In the genomic region with DNA sequence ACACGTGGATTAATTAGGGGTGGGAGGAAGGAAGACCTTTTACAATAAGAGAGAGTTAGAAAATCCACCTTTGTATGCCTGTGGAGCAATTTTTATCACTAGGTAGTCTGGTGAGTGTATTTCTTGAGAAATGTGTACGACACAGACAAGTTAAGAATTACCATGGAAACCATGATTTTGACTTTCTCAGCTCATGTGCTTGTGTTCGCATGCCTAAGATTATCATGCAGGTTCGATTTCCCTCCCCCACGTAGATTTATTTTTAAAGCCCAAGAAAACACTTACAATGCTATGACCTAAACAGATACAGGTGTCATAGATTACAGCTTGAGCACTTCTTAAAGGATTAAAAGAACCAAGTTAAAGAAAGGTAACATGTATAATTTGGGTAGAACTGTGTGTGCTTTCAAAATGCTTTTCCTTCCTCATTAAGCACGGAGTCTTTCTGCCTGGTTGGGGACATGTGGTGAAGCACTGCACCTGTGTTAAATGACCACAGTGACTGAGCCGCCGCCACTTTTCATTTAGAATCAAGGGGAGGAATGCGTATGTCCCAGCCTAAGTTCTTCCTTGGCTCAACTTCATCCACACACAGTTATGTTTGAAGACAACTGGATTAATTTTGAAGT, we compare ENCODE assay signal across 8 cellular contexts. TPM values are rescaled to one million over a fixed set of nuclear protein-coding genes. Genes with fewer than 3 reads are reported as not detected.
DNase-seq lines count a peak whose midpoint lies in the region; ATAC-seq and TF ChIP-seq lines count a peak whose summit lies in the region.

No MANE protein-coding gene starts in this region.

- CTCF ChIA-PET in A673 (lab: Charles Lee) (interaction anchor here (0.5 kb wide), 1 partner anchor 227 kb away, joined by 3 read pairs; no protein-coding TSS in a partner anchor), mammary epithelial cell (lab: Charles Lee; ENCODE audit: low non-redundant PET) (no interaction called here)

- dilution Hi-C loops in mammary epithelial cell (cut with HindIII; ENCODE audit: low sequenced_read_pairs): no loop called here

- no peaks in the 10 kb centered on the region for H3K27me3 ChIP-seq in A673 (replicated peaks; ENCODE audit: insufficient read depth, low read depth, low read length, poor library complexity)
- H3K27me3 ChIP-seq in mammary epithelial cell (ENCODE audit: insufficient read depth, low read length): no peaks in the 10 kb centered on the region
- no peaks in the 10 kb centered on the region for H3K27me3 ChIP-seq in uterus

- intact Hi-C loops in A673 (cut with micrococcal nuclease; ENCODE audit: unreplicated experiment) (no loop called here), mammary epithelial cell (cut with micrococcal nuclease) (no loop called here), uterus (cut with DNase I; ENCODE audit: low total_unique reads) (no loop called here)

- H3K4me1 ChIP-seq in A673 (ENCODE audit: insufficient read depth, low read length, poor library complexity, severe bottlenecking) (peaks cover 63% of the 10 kb centered on the region), mammary epithelial cell (ENCODE audit: insufficient read depth, low read length) (peaks cover 56% of the 10 kb centered on the region), uterus (peaks cover 0 to 6% of the 10 kb centered on the region in 2 donors)

- BruUV-seq in A673 (replicated peaks; lab: Mats Ljungman, UMichigan) (no TSS peak), mammary epithelial cell (replicated peaks; lab: Mats Ljungman, UMichigan) (no TSS peak)

- H3K9me3 Mint-ChIP-seq in activated naive CD8-positive, alpha-beta T cell treated with anti-CD3 and anti-CD28 coated beads for 36 hours: no peaks in the 10 kb centered on the region

- H3K79me2 ChIP-seq in mammary epithelial cell (ENCODE audit: insufficient read depth, low read length): peaks cover 90% of the 10 kb centered on the region

- H3K4me3 ChIP-seq in A673 (ENCODE audit: low read depth, low read length, poor library complexity, severe bottlenecking): no peak overlapping the region
- H3K4me3 ChIP-seq in mammary epithelial cell (replicated peaks in 1 of 3; ENCODE audit: insufficient read depth in 1 of 3, low read depth in 2 of 3, low read length in 3 of 3): no peak overlapping the region
- no peak overlapping the region for H3K4me3 ChIP-seq in uterus

- ATAC-seq in HG03135 (IDR thresholded peaks at IDR 0.05; ENCODE audit: unreplicated experiment): peak; percentile 51
- no peak for ATAC-seq in omental fat pad (ENCODE audit: low FRiP score)

- H4K20me1 ChIP-seq in mammary epithelial cell (ENCODE audit: insufficient read depth, low read length): no peaks in the 10 kb centered on the region

- in situ Hi-C loops in mammary epithelial cell (cut with MboI; ENCODE audit: low sequenced_read_pairs in 2 of 2): loop anchor here in 1 of 2 donors (10.0 kb wide), 1 partner anchor 228 kb away; no protein-coding TSS in a partner anchor

- peak overlapping the region; percentile 74 for H3K4me3 Mint-ChIP-seq in activated naive CD8-positive, alpha-beta T cell treated with anti-CD3 and anti-CD28 coated beads for 36 hours

- no peak for TF ChIP-seq POLR2A in uterus (IDR thresholded peaks at IDR 0.05)

- 76% methylated on average over 9 of the region's 9 CpGs for WGBS in mammary epithelial cell (ENCODE audit: low coverage, missing lambda C conversion rate)

- peaks cover 34% of the 10 kb centered on the region for H3K36me3 Mint-ChIP-seq in activated naive CD8-positive, alpha-beta T cell treated with anti-CD3 and anti-CD28 coated beads for 36 hours

- H3K27ac Mint-ChIP-seq in activated naive CD8-positive, alpha-beta T cell treated with anti-CD3 and anti-CD28 coated beads for 36 hours: peak overlapping the region; percentile 92

- TF ChIP-seq CTCF in A673 (conservative IDR thresholded peaks at IDR 0.05; ENCODE audit: low read depth, low read length) (no peak), omental fat pad (IDR thresholded peaks at IDR 0.05) (no peak), mammary epithelial cell (conservative IDR thresholded peaks at IDR 0.05 in 1 of 2, IDR thresholded peaks at IDR 0.05 in 1 of 2; ENCODE audit: extremely low read depth in 1 of 2, insufficient read depth in 1 of 2, low read depth in 1 of 2, low read length in 2 of 2) (no peak), uterus (IDR thresholded peaks at IDR 0.05) (no peak)

- no peak overlapping the region for H3K4me2 ChIP-seq in mammary epithelial cell (ENCODE audit: insufficient read depth, low read depth, low read length)

- H3K4me1 Mint-ChIP-seq in activated naive CD8-positive, alpha-beta T cell treated with anti-CD3 and anti-CD28 coated beads for 36 hours: peaks cover 63% of the 10 kb centered on the region

- H3K27ac ChIP-seq in A673 (ENCODE audit: low read depth, low read length, poor library complexity, severe bottlenecking) (peak overlapping the region; percentile 51), mammary epithelial cell (ENCODE audit: insufficient read depth, low read depth, low read length) (no peak overlapping the region), uterus (no peak overlapping the region)

- H3K36me3 ChIP-seq in A673 (ENCODE audit: insufficient read depth, low read length, poor library complexity, severe bottlenecking) (peaks cover 22% of the 10 kb centered on the region), mammary epithelial cell (ENCODE audit: insufficient read depth, low read length) (peaks cover 21% of the 10 kb centered on the region), uterus (no peaks in the 10 kb centered on the region)

- DNase-seq in A673 (ENCODE audit: low spot score): no peak
- DNase-seq in GM19240 (ENCODE audit: insufficient read length, low spot score): peak; percentile 28
- DNase-seq in activated naive CD8-positive, alpha-beta T cell treated with anti-CD3 and anti-CD28 coated beads for 36 hours: peak; percentile 40
- DNase-seq in omental fat pad (ENCODE audit: low spot score): no peak
- DNase-seq in mammary epithelial cell: no peak
- DNase-seq in uterus: no peak
- no peak for DNase-seq in stimulated activated CD4-positive, alpha-beta T cell treated with anti-CD3 and anti-CD28 coated beads, Interleukin-4, amount 100 ng/mL, for 24 hours

- no peaks in the 10 kb centered on the region for H3K27me3 Mint-ChIP-seq in activated naive CD8-positive, alpha-beta T cell treated with anti-CD3 and anti-CD28 coated beads for 36 hours

- H3K9me3 ChIP-seq in A673 (ENCODE audit: low read depth, low read length, poor library complexity, severe bottlenecking): no peaks in the 10 kb centered on the region
- no peaks in the 10 kb centered on the region for H3K9me3 ChIP-seq in mammary epithelial cell (replicated peaks; ENCODE audit: insufficient read depth, low read length)
- H3K9me3 ChIP-seq in uterus: no peaks in the 10 kb centered on the region

- H3K9ac ChIP-seq in mammary epithelial cell (ENCODE audit: insufficient read depth, low read length): no peak overlapping the region

- H2AFZ ChIP-seq in mammary epithelial cell (ENCODE audit: low read depth, low read length): no peak overlapping the region

- POLR2A ChIA-PET in A673 (lab: Charles Lee; ENCODE audit: low non-redundant PET): no interaction called here

RNA-seq across cellular contexts. Expression of gene SERTAD2, which starts 16.6 kb away (rescaled TPM):
- total RNA-seq in A673 (2021): 20.8 and 22.2 TPM in 2 replicates
- total RNA-seq in activated naive CD8-positive, alpha-beta T cell treated with anti-CD3 and anti-CD28 coated beads for 36 hours: 10 to 100 TPM; 22.7 to 23.3 TPM
- 10 to 100 TPM; 13.1 to 42.2 (median 16.6) TPM for total RNA-seq in omental fat pad
- total RNA-seq in mammary epithelial cell: 10 to 100 TPM; 16.0 to 24.2 TPM
- polyA plus RNA-seq in mammary epithelial cell: 13.3 TPM
- 17.2 TPM for polyA minus RNA-seq in mammary epithelial cell
- total RNA-seq in uterus: 10 to 100 TPM in 2 of 4 donors, 1 to 10 TPM in 2; 1.8 to 29.5 (median 8.9) TPM

Comparison
In these comparisons a context has a peak if more than half of its experiments do, and no peak if none do; other contexts are left out.
1. DNase-seq: peak in GM19240 (single experiment) and activated naive CD8-positive, alpha-beta T cell treated with anti-CD3 and anti-CD28 coated beads for 36 hours (single experiment); none in A673 (single experiment), omental fat pad (single experiment), mammary epithelial cell (single experiment), uterus (0 of 2) and stimulated activated CD4-positive, alpha-beta T cell treated with anti-CD3 and anti-CD28 coated beads, Interleukin-4, amount 100 ng/mL, for 24 hours (single experiment).